Comparison of ENCODE assay signal across 1 cellular context in genomic region chr17:40134184-40134583, GRCh38.
TF ChIP-seq lines count a peak whose summit lies in the region.

No MANE protein-coding gene starts in this region.

TF ChIP-seq in SK-N-SH treated with all-trans-retinoic acid at 6 μM for 48 hours, 23 proteins besides CTCF, POLR2A, EP300 and RAD21 (continued from another document):
- TF ChIP-seq ZNF70 (CRISPR knock-in tag; IDR thresholded peaks at IDR 0.05) = no peak
- TF ChIP-seq SNAI2 (CRISPR knock-in tag; IDR thresholded peaks at IDR 0.05) = no peak
